Comparison of ENCODE assay signal across 8 cellular contexts in the genomic region with DNA sequence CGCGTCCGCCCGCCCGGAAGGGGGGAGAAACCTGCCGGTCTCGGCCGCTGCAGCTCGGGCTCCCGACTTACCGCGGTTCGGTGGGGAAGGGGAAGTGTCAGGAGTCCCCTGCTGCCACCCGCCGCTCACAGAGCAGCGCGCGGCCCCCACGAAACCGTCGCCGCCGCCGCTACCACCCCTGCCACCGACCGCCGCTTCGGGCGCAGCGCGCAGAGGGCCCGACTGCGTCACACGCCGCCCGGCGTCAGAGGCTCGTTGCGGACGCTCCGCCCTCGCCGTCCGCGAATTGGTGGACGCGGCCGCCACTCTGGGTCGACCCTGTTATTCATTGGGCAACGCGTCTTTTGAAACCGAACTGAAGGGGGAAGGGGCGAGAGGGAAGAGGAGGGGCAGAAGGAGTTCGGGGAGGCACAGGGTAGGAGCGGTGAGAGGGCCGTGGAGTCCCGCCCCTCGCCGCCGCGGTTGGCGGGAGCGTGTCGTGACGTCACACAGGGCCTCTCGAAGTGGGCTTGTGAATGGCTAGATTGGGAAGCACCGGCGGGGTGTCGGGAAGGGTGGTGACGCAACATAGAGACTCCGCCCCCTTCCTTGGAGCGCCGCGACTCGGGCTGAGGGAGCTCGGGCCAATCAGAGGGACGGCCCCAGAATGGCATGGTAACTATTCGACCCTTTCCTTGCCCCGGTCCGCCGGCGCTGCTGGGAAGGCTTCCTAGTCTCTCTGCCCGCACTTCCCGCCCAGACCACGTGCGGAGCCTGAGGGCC. TPM values are rescaled to one million over a fixed set of nuclear protein-coding genes. Genes with fewer than 3 reads are reported as not detected.
DNase-seq lines count a peak whose midpoint lies in the region; ATAC-seq and TF ChIP-seq lines count a peak whose summit lies in the region.

TSS of gene NUP98 (minus strand) at position 226 of the 762 bp plus-strand sequence. CDS start 15,437 bp downstream, outside the sequence.

- peak within 1 kb of the TSS; percentile 28 for H2AFZ ChIP-seq in ACC112 (ENCODE audit: low read length, unreplicated experiment)

- peaks cover 53% of the 10 kb centered on the region for H3K79me2 ChIP-seq in ACC112 (ENCODE audit: control insufficient read depth, insufficient read depth, low read length, unreplicated experiment)

- H3K4me1 ChIP-seq in ACC112 (ENCODE audit: control insufficient read depth, insufficient read depth, low read length, unreplicated experiment) (peaks cover 18% of the 10 kb centered on the region), breast epithelium (peaks cover 0 to 7% of the 10 kb centered on the region in 2 donors), iPS-18a (ENCODE audit: control insufficient read depth, low read depth, low read length) (peaks cover 12% of the 10 kb centered on the region), skeletal muscle satellite cell (ENCODE audit: control insufficient read depth, insufficient read depth, low read length) (peaks cover 27% of the 10 kb centered on the region)

- H3K9me3 ChIP-seq in breast epithelium (no peaks in the 10 kb centered on the region), iPS-18a (ENCODE audit: control insufficient read depth, low read depth, low read length) (no peaks in the 10 kb centered on the region), skeletal muscle satellite cell (replicated peaks; ENCODE audit: low read length) (no peaks in the 10 kb centered on the region)

- intact Hi-C loops in breast epithelium (cut with DNase I; ENCODE audit: low total_unique reads), result no loop called here

- H3K27ac ChIP-seq in ACC112 (ENCODE audit: low read depth, low read length) (peak within 1 kb of the TSS; percentile 89), VCaP (peak within 1 kb of the TSS; percentile 83), breast epithelium (peak within 1 kb of the TSS; percentile 97 to 99), iPS-18a (ENCODE audit: low read length) (peak within 1 kb of the TSS; percentile 84)

- H3K9ac ChIP-seq in iPS-18a (ENCODE audit: low read length) (peak within 1 kb of the TSS; percentile 91), skeletal muscle satellite cell (ENCODE audit: low read depth, low read length) (peak within 1 kb of the TSS; percentile 100)

- H3K27me3 ChIP-seq in ACC112 (ENCODE audit: insufficient read depth, low read length) (no peaks in the 10 kb centered on the region), breast epithelium (no peaks in the 10 kb centered on the region), iPS-18a (ENCODE audit: control insufficient read depth, insufficient read depth, low read length) (no peaks in the 10 kb centered on the region), skeletal muscle satellite cell (ENCODE audit: control insufficient read depth, insufficient read depth, low read length) (no peaks in the 10 kb centered on the region)

- peak; percentile 98 for TF ChIP-seq POLR2A in breast epithelium (IDR thresholded peaks at IDR 0.05)

- peak; percentile 99 for DNase-seq in NCI-H2196 treated with DMSO at 0.1 percent for 48 hours (lab: John Stamatoyannopoulos, UW; ENCODE audit: unreplicated experiment)
- peak; percentile 100 for DNase-seq in breast epithelium (ENCODE audit: low spot score in 2 of 2)

- peak within 1 kb of the TSS; percentile 87 for H3K4me2 ChIP-seq in skeletal muscle satellite cell (ENCODE audit: low read length)

- no peaks in the 10 kb centered on the region; the same call in 1 of the 2 replicates for H3K36me3 ChIP-seq in ACC112 (ENCODE audit: insufficient read depth, low read length)
- H3K36me3 ChIP-seq in breast epithelium, result no peaks in the 10 kb centered on the region
- peaks cover 15% of the 10 kb centered on the region for H3K36me3 ChIP-seq in iPS-18a (ENCODE audit: control insufficient read depth, low read depth, low read length)
- peaks cover 18% of the 10 kb centered on the region for H3K36me3 ChIP-seq in skeletal muscle satellite cell (ENCODE audit: insufficient read depth, low read length)

- peak within 1 kb of the TSS; percentile 100 for H3K4me3 ChIP-seq in ACC112 (ENCODE audit: low read depth, low read length)
- H3K4me3 ChIP-seq in breast epithelium, result peak within 1 kb of the TSS; percentile 89 to 90 (median 90)
- peak within 1 kb of the TSS; percentile 99 for H3K4me3 ChIP-seq in iPS-18a (ENCODE audit: low read length)
- H3K4me3 ChIP-seq in skeletal muscle satellite cell (ENCODE audit: low read length), result peak within 1 kb of the TSS; percentile 93

- TF ChIP-seq CTCF in VCaP (conservative IDR thresholded peaks at IDR 0.05), result no peak
- peak in 1 of 3 donors; percentile 38 for TF ChIP-seq CTCF in breast epithelium (IDR thresholded peaks at IDR 0.05)

- peak; percentile 89 for ATAC-seq in GM18870 (IDR thresholded peaks at IDR 0.05; ENCODE audit: unreplicated experiment)
- peak; percentile 95 for ATAC-seq in HG03135 (IDR thresholded peaks at IDR 0.05; ENCODE audit: unreplicated experiment)

RNA-seq across cellular contexts. Expression of gene NUP98, which starts in this region (rescaled TPM):
- total RNA-seq in breast epithelium, result 100 to 1,000 TPM in 2 of 3 donors, 10 to 100 TPM in 1; 98.1 to 178 (median 142) TPM
- total RNA-seq in skeletal muscle satellite cell (2012; rRNA removed), result 107 and 110 TPM in 2 replicates

Comparison
In these comparisons a context has a peak if more than half of its experiments do, and no peak if none do; other contexts are left out.
1. Peak in every context shown above with its lines: DNase-seq, ATAC-seq, H3K4me3 ChIP-seq and H3K27ac ChIP-seq.